ENCODE assay signal across 1 cellular context in the genomic region with DNA sequence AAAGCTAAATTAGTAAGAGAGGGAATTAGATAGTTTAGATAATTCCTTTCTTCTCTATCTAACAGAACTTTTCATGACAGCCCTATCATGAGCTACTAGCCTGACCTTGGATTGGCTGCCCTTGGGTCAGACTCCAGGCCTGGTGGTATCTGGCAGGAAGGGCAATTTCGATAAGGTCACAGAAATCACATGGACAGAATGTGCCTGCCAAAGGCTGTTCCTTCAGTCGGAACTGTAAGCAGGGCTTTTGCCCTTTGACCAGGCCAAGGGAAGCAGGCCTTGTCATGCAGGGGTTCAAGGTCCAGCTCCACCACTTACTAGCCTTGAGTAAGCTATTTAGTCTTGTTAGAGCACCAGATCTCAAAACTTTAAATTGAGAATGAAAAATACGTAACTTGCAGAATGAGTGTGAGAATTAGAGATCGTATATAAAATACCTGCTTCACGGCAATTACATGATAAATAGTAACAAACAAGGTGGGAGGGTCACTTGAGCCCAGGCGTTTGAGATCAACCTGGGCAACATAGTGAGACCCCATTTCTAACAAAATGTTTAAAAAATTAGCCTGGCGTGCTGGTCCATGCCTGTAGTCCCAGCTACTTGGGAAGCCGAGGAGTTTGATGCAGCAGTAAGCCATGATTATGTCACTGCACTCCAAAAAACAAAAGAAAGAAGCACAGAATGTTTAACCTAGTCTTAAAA.
TF ChIP-seq lines count a peak whose summit lies in the region.

No MANE protein-coding gene starts in this region.

TF ChIP-seq in HepG2, 621 proteins besides CTCF, POLR2A, EP300 and RAD21 (continued from another document and continues in another):
- TF ChIP-seq ZNF280D (CRISPR knock-in tag; IDR thresholded peaks at IDR 0.05): peak; percentile 76; the same call in 1 of the 2 replicates
- peak; percentile 73 for TF ChIP-seq RCOR2 (CRISPR knock-in tag; IDR thresholded peaks at IDR 0.05)
- TF ChIP-seq, protein P1, sequence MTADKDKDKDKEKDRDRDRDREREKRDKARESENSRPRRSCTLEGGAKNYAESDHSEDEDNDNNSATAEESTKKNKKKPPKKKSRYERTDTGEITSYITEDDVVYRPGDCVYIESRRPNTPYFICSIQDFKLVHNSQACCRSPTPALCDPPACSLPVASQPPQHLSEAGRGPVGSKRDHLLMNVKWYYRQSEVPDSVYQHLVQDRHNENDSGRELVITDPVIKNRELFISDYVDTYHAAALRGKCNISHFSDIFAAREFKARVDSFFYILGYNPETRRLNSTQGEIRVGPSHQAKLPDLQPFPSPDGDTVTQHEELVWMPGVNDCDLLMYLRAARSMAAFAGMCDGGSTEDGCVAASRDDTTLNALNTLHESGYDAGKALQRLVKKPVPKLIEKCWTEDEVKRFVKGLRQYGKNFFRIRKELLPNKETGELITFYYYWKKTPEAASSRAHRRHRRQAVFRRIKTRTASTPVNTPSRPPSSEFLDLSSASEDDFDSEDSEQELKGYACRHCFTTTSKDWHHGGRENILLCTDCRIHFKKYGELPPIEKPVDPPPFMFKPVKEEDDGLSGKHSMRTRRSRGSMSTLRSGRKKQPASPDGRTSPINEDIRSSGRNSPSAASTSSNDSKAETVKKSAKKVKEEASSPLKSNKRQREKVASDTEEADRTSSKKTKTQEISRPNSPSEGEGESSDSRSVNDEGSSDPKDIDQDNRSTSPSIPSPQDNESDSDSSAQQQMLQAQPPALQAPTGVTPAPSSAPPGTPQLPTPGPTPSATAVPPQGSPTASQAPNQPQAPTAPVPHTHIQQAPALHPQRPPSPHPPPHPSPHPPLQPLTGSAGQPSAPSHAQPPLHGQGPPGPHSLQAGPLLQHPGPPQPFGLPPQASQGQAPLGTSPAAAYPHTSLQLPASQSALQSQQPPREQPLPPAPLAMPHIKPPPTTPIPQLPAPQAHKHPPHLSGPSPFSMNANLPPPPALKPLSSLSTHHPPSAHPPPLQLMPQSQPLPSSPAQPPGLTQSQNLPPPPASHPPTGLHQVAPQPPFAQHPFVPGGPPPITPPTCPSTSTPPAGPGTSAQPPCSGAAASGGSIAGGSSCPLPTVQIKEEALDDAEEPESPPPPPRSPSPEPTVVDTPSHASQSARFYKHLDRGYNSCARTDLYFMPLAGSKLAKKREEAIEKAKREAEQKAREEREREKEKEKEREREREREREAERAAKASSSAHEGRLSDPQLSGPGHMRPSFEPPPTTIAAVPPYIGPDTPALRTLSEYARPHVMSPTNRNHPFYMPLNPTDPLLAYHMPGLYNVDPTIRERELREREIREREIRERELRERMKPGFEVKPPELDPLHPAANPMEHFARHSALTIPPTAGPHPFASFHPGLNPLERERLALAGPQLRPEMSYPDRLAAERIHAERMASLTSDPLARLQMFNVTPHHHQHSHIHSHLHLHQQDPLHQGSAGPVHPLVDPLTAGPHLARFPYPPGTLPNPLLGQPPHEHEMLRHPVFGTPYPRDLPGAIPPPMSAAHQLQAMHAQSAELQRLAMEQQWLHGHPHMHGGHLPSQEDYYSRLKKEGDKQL (CRISPR knock-in tag; IDR thresholded peaks at IDR 0.05; ENCODE audit: low read depth): no peak
- TF ChIP-seq HOXA7 (CRISPR knock-in tag; IDR thresholded peaks at IDR 0.05): 0 out of 2 replicates have a peak, but pooled peaks have one; percentile 40
- TF ChIP-seq ZNF430 (CRISPR knock-in tag; IDR thresholded peaks at IDR 0.05): peak; percentile 67; the same call in 1 of the 2 replicates
- no peak for TF ChIP-seq NONO (IDR thresholded peaks at IDR 0.05)
- peak; percentile 61; the same call in 1 of the 2 replicates for TF ChIP-seq NONO (CRISPR knock-in tag; conservative IDR thresholded peaks at IDR 0.05)
- TF ChIP-seq SOX6 (IDR thresholded peaks at IDR 0.05): no peak
- peak; percentile 77 for TF ChIP-seq SOX6 (CRISPR knock-in tag; IDR thresholded peaks at IDR 0.05)
- TF ChIP-seq ZMYM3 (CRISPR knock-in tag; IDR thresholded peaks at IDR 0.05): peak; percentile 74; the same call in 1 of the 2 replicates
- peak; percentile 74; the same call in 1 of the 2 replicates for TF ChIP-seq ZFX (CRISPR knock-in tag; IDR thresholded peaks at IDR 0.05; ENCODE audit: low read depth)
- TF ChIP-seq ZNF737 (CRISPR knock-in tag; IDR thresholded peaks at IDR 0.05; ENCODE audit: borderline replicate concordance): no peak
- TF ChIP-seq ARID5B (CRISPR knock-in tag; IDR thresholded peaks at IDR 0.05): peak; percentile 88
- TF ChIP-seq ZFP36L1 (CRISPR knock-in tag; IDR thresholded peaks at IDR 0.05): peak; percentile 71; the same call in 1 of the 2 replicates
- no peak for TF ChIP-seq MYPOP (CRISPR knock-in tag; IDR thresholded peaks at IDR 0.05)
- peak; percentile 76; the same call in 1 of the 2 replicates for TF ChIP-seq ZBTB20 (CRISPR knock-in tag; IDR thresholded peaks at IDR 0.05; ENCODE audit: borderline replicate concordance, low read depth)
- peak; percentile 54; the same call in 1 of the 2 replicates for TF ChIP-seq ZNF788 (CRISPR knock-in tag; IDR thresholded peaks at IDR 0.05; ENCODE audit: borderline replicate concordance)
- TF ChIP-seq ZNF484 (CRISPR knock-in tag; IDR thresholded peaks at IDR 0.05; ENCODE audit: borderline replicate concordance, low read depth): no peak
- TF ChIP-seq, protein P2, sequence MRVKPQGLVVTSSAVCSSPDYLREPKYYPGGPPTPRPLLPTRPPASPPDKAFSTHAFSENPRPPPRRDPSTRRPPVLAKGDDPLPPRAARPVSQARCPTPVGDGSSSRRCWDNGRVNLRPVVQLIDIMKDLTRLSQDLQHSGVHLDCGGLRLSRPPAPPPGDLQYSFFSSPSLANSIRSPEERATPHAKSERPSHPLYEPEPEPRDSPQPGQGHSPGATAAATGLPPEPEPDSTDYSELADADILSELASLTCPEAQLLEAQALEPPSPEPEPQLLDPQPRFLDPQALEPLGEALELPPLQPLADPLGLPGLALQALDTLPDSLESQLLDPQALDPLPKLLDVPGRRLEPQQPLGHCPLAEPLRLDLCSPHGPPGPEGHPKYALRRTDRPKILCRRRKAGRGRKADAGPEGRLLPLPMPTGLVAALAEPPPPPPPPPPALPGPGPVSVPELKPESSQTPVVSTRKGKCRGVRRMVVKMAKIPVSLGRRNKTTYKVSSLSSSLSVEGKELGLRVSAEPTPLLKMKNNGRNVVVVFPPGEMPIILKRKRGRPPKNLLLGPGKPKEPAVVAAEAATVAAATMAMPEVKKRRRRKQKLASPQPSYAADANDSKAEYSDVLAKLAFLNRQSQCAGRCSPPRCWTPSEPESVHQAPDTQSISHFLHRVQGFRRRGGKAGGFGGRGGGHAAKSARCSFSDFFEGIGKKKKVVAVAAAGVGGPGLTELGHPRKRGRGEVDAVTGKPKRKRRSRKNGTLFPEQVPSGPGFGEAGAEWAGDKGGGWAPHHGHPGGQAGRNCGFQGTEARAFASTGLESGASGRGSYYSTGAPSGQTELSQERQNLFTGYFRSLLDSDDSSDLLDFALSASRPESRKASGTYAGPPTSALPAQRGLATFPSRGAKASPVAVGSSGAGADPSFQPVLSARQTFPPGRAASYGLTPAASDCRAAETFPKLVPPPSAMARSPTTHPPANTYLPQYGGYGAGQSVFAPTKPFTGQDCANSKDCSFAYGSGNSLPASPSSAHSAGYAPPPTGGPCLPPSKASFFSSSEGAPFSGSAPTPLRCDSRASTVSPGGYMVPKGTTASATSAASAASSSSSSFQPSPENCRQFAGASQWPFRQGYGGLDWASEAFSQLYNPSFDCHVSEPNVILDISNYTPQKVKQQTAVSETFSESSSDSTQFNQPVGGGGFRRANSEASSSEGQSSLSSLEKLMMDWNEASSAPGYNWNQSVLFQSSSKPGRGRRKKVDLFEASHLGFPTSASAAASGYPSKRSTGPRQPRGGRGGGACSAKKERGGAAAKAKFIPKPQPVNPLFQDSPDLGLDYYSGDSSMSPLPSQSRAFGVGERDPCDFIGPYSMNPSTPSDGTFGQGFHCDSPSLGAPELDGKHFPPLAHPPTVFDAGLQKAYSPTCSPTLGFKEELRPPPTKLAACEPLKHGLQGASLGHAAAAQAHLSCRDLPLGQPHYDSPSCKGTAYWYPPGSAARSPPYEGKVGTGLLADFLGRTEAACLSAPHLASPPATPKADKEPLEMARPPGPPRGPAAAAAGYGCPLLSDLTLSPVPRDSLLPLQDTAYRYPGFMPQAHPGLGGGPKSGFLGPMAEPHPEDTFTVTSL (CRISPR knock-in tag; IDR thresholded peaks at IDR 0.05; ENCODE audit: borderline replicate concordance): peak; percentile 93; the same call in 1 of the 2 replicates
- TF ChIP-seq, protein P3, sequence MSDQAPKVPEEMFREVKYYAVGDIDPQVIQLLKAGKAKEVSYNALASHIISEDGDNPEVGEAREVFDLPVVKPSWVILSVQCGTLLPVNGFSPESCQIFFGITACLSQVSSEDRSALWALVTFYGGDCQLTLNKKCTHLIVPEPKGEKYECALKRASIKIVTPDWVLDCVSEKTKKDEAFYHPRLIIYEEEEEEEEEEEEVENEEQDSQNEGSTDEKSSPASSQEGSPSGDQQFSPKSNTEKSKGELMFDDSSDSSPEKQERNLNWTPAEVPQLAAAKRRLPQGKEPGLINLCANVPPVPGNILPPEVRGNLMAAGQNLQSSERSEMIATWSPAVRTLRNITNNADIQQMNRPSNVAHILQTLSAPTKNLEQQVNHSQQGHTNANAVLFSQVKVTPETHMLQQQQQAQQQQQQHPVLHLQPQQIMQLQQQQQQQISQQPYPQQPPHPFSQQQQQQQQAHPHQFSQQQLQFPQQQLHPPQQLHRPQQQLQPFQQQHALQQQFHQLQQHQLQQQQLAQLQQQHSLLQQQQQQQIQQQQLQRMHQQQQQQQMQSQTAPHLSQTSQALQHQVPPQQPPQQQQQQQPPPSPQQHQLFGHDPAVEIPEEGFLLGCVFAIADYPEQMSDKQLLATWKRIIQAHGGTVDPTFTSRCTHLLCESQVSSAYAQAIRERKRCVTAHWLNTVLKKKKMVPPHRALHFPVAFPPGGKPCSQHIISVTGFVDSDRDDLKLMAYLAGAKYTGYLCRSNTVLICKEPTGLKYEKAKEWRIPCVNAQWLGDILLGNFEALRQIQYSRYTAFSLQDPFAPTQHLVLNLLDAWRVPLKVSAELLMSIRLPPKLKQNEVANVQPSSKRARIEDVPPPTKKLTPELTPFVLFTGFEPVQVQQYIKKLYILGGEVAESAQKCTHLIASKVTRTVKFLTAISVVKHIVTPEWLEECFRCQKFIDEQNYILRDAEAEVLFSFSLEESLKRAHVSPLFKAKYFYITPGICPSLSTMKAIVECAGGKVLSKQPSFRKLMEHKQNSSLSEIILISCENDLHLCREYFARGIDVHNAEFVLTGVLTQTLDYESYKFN (CRISPR knock-in tag; conservative IDR thresholded peaks at IDR 0.05): peak; percentile 91
- peak; percentile 65; the same call in 1 of the 2 replicates for TF ChIP-seq NR2F2 (IDR thresholded peaks at IDR 0.05; ENCODE audit: borderline replicate concordance, low read depth)
- TF ChIP-seq SETDB1 (CRISPR knock-in tag; IDR thresholded peaks at IDR 0.05; ENCODE audit: borderline replicate concordance): 0 out of 2 replicates have a peak, but pooled peaks have one; percentile 52
- peak; percentile 15; the same call in 1 of the 2 replicates for TF ChIP-seq FOXK1 (CRISPR knock-in tag; IDR thresholded peaks at IDR 0.05; ENCODE audit: borderline replicate concordance, low read depth)
- no peak for TF ChIP-seq HCFC1 (IDR thresholded peaks at IDR 0.05; ENCODE audit: low read depth, low read length)
- peak; percentile 97 for TF ChIP-seq POGZ (CRISPR knock-in tag; IDR thresholded peaks at IDR 0.05)
- TF ChIP-seq ZBTB3 (CRISPR knock-in tag; IDR thresholded peaks at IDR 0.05; ENCODE audit: borderline replicate concordance, low read depth): 0 out of 2 replicates have a peak, but pooled peaks have one; percentile 54
- TF ChIP-seq IRX3 (CRISPR knock-in tag; IDR thresholded peaks at IDR 0.05; ENCODE audit: borderline replicate concordance, low read depth): no peak
